ENCODE assay signal across 8 cellular contexts in genomic region chr13:32639502-32640105, GRCh38. TPM values are rescaled to one million over a fixed set of nuclear protein-coding genes. Genes with fewer than 3 reads are reported as not detected.
DNase-seq lines count a peak whose midpoint lies in the region; ATAC-seq, FAIRE-seq and TF ChIP-seq lines count a peak whose summit lies in the region.

No MANE protein-coding gene starts in this region.

- no peaks in the 10 kb centered on the region for H3K9me3 ChIP-seq in mucosa of descending colon
- H3K9me3 ChIP-seq in testis: no peaks in the 10 kb centered on the region

- no peak for TF ChIP-seq POLR2A in testis (IDR thresholded peaks at IDR 0.05)

- peak; percentile 33 for DNase-seq in Daoy (ENCODE audit: low read depth)
- peak; percentile 68 for DNase-seq in GM23338 (ENCODE audit: low spot score)
- DNase-seq in NCI-H2171 treated with DMSO at 0.1 percent for 48 hours (lab: John Stamatoyannopoulos, UW): peak; percentile 4
- peak; percentile 66 for DNase-seq in activated CD4-positive, alpha-beta T cell treated with anti-CD3 and anti-CD28 coated beads, Interleukin-2, amount 10 ng/mL, durations not matched to agents 7 days and 5 days
- peak in 2 of 3 donors; percentile 39 to 81 for DNase-seq in mucosa of descending colon
- peak; percentile 74 for DNase-seq in testis
- no peak for DNase-seq in NCI-H774 (lab: John Stamatoyannopoulos, UW)

- H3K27me3 ChIP-seq in GM23338 (ENCODE audit: insufficient read depth): no peaks in the 10 kb centered on the region
- no peaks in the 10 kb centered on the region for H3K27me3 ChIP-seq in testis

- H3K4me3 ChIP-seq in GM23338 (no peak overlapping the region), mucosa of descending colon (no peak overlapping the region), testis (no peak overlapping the region)

- FAIRE-seq in endometrium (lab: Jason Lieb, UNC): peak; percentile 93

- H3K27ac Mint-ChIP-seq in GM23338: no peak overlapping the region
- H3K27ac Mint-ChIP-seq in activated CD4-positive, alpha-beta T cell treated with anti-CD3 and anti-CD28 coated beads, Interleukin-2, amount 10 ng/mL, durations not matched to agents 7 days and 5 days: no peak overlapping the region

- WGBS in testis, 2 donors: 51 to 54% methylated on average over 4 of the region's 4 CpGs

- H3K9me2 ChIP-seq in GM23338 (ENCODE audit: insufficient read depth): no peaks in the 10 kb centered on the region

- no peak overlapping the region for H3K27ac ChIP-seq in GM23338 (ENCODE audit: low read depth)
- no peak overlapping the region for H3K27ac ChIP-seq in testis

- no peaks in the 10 kb centered on the region for H3K9me3 Mint-ChIP-seq in GM23338
- no peaks in the 10 kb centered on the region for H3K9me3 Mint-ChIP-seq in activated CD4-positive, alpha-beta T cell treated with anti-CD3 and anti-CD28 coated beads, Interleukin-2, amount 10 ng/mL, durations not matched to agents 7 days and 5 days

- H3K79me2 ChIP-seq in GM23338 (replicated peaks; ENCODE audit: insufficient read depth): peaks cover 92% of the 10 kb centered on the region

- H4K20me1 ChIP-seq in GM23338 (replicated peaks; ENCODE audit: insufficient read depth): peaks cover 12% of the 10 kb centered on the region; the same call in 1 of the 2 replicates

- H3K4me1 ChIP-seq in GM23338 (ENCODE audit: insufficient read depth) (peaks cover 12% of the 10 kb centered on the region; the same call in 1 of the 2 replicates), mucosa of descending colon (ENCODE audit: low read depth) (peaks cover 8% of the 10 kb centered on the region), testis (no peaks in the 10 kb centered on the region)

- no peak overlapping the region for H3K4me3 Mint-ChIP-seq in GM23338
- H3K4me3 Mint-ChIP-seq in activated CD4-positive, alpha-beta T cell treated with anti-CD3 and anti-CD28 coated beads, Interleukin-2, amount 10 ng/mL, durations not matched to agents 7 days and 5 days: no peak overlapping the region

- intact Hi-C loops in mucosa of descending colon (cut with DNase I, micrococcal nuclease): loop anchor here (2.0 to 5.0 kb wide), 2 partner anchors 51 to 52 kb away; partner anchors contain the start of gene PDS5B (in 1 of the 2)
- intact Hi-C loops in testis (cut with DNase I; ENCODE audit: low total_unique reads): no loop called here

- ATAC-seq in GM23338 (peak; percentile 75), mucosa of descending colon (peak; percentile 85)

- H2AFZ ChIP-seq in GM23338: no peak overlapping the region

- POLR2A ChIA-PET in activated CD4-positive, alpha-beta T cell treated with anti-CD3 and anti-CD28 coated beads, Interleukin-2, amount 10 ng/mL, durations not matched to agents 7 days and 5 days (lab: Charles Lee): no interaction called here

- CTCF ChIA-PET in activated CD4-positive, alpha-beta T cell treated with anti-CD3 and anti-CD28 coated beads, Interleukin-2, amount 10 ng/mL, durations not matched to agents 7 days and 5 days (lab: Charles Lee): interaction anchor here (0.6 to 1.0 kb wide), 3 partner anchors 50 to 385 kb away, joined by 3 to 9 read pairs (median 4); partner anchors contain the start of gene PDS5B

- H3K36me3 ChIP-seq in GM23338 (ENCODE audit: insufficient read depth) (no peaks in the 10 kb centered on the region), mucosa of descending colon (ENCODE audit: low read depth) (no peaks in the 10 kb centered on the region), testis (ENCODE audit: low read depth, missing control alignments) (no peaks in the 10 kb centered on the region)

- peaks cover 5% of the 10 kb centered on the region for H3K27me3 Mint-ChIP-seq in GM23338 (ENCODE audit: insufficient read depth, low read depth, poor library complexity)
- no peaks in the 10 kb centered on the region for H3K27me3 Mint-ChIP-seq in activated CD4-positive, alpha-beta T cell treated with anti-CD3 and anti-CD28 coated beads, Interleukin-2, amount 10 ng/mL, durations not matched to agents 7 days and 5 days

- no peaks in the 10 kb centered on the region for H3F3A ChIP-seq in GM23338 (replicated peaks; ENCODE audit: low read depth)

- H3K4me1 Mint-ChIP-seq in GM23338: peaks cover 21% of the 10 kb centered on the region; the same call in 2 of the 3 replicates
- peaks cover 32% of the 10 kb centered on the region for H3K4me1 Mint-ChIP-seq in activated CD4-positive, alpha-beta T cell treated with anti-CD3 and anti-CD28 coated beads, Interleukin-2, amount 10 ng/mL, durations not matched to agents 7 days and 5 days

- H3K36me3 Mint-ChIP-seq in GM23338 (ENCODE audit: low read depth): no peaks in the 10 kb centered on the region
- no peaks in the 10 kb centered on the region for H3K36me3 Mint-ChIP-seq in activated CD4-positive, alpha-beta T cell treated with anti-CD3 and anti-CD28 coated beads, Interleukin-2, amount 10 ng/mL, durations not matched to agents 7 days and 5 days (ENCODE audit: low read depth)

- TF ChIP-seq CTCF in GM23338 (conservative IDR thresholded peaks at IDR 0.05; ENCODE audit: low read depth in 2 of 2): peak; percentile 76 to 89
- peak; percentile 64 for TF ChIP-seq CTCF in mucosa of descending colon (IDR thresholded peaks at IDR 0.05)
- TF ChIP-seq CTCF in testis (IDR thresholded peaks at IDR 0.05): peak; percentile 48 to 72 (median 63)

- H3K4me2 ChIP-seq in GM23338: no peak overlapping the region

TF ChIP-seq in GM23338, 12 proteins besides CTCF, POLR2A, EP300 and RAD21 (continues in another document):
- TF ChIP-seq REST (IDR thresholded peaks at IDR 0.05; ENCODE audit: unreplicated experiment) (no peak), EZH2phosphoT487 (IDR thresholded peaks at IDR 0.05; ENCODE audit: unreplicated experiment) (no peak), ZNF114 (CRISPR knock-in tag; IDR thresholded peaks at IDR 0.05) (no peak), ZNF331 (CRISPR knock-in tag; IDR thresholded peaks at IDR 0.05; ENCODE audit: low read depth) (no peak)

RNA-seq across cellular contexts. Expression of gene PDS5B, which starts 53.4 kb away (rescaled TPM):
- total RNA-seq in Daoy (2014; rRNA removed; shearing (Covaris generic)): 11.0 and 11.6 TPM in 2 replicates
- total RNA-seq in GM23338 (2014; rRNA removed; shearing (Covaris generic)): 43.9 and 44.2 TPM in 2 replicates
- polyA plus RNA-seq in GM23338 (2016; fragmentation: Nextera tagmentation; extraction: Ambion mirVana) (35.8 and 46.5 TPM in 2 replicates), testis (ENCODE audit: insufficient read depth, low read depth, low replicate concordance) (19.0 TPM)
- 10 to 100 TPM; 77.6 to 92.3 TPM for total RNA-seq in activated CD4-positive, alpha-beta T cell treated with anti-CD3 and anti-CD28 coated beads, Interleukin-2, amount 10 ng/mL, durations not matched to agents 7 days and 5 days
- total RNA-seq in mucosa of descending colon (10 to 100 TPM; 25.2 to 66.7 (median 27.5) TPM), testis (10 to 100 TPM; 46.3 to 52.4 TPM)
